Comparison of ENCODE assay signal across 1 cellular context in the genomic region with DNA sequence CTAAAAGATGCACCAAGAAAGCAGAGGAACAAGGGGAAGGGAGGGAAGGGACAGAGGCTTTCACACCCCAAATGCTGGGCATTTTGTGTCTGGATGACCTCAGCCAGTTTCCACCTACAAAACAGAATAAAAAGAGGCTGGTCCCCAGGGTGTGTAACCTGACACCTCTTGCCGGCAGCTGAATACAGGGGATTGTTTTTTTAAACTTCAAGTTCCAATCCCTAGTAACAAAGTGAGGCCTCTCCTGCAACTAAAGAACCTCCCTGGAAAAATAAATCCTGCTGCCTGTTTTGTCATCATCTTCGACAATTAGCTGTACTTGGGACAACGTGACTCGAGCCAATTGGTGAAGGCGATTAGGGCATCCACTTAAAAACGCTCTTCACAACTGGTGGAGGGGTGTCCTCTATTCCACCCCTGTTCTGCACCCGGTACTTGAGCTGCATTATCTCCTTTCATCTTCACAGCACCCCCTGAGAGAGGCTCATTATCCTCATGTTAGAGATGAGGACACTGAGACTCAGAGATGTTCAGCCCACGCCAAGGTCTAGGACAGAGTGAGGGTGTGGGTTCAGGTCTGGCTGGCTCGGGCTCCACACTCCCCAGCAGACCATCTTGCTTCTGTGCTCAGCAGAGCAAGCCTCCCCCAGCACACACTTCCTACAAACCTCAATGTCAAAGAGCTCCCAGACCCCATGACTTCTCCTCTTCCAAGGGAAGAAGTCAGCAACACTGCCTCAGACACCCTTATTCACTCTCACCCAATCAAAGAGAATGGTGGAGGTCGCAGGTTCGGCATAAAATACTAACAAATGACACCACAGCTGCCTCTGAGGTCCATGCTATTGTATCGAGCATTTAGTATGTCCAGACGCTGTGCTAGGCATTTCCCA.
A peak's percentile ranks its signal among the peaks of the same experiment; 100 is the strongest.
TF ChIP-seq lines count a peak whose summit lies in the region.

No MANE protein-coding gene starts in this region.

TF ChIP-seq in HEK293, 187 proteins besides CTCF, POLR2A, EP300 and RAD21 (continued from another document):
- peak; percentile 88; the same call in 1 of the 2 replicates for TF ChIP-seq INSM2 (tag by site-specific recombination; IDR thresholded peaks at IDR 0.05)
- peak; percentile 97 for TF ChIP-seq WT1 (tag by site-specific recombination; IDR thresholded peaks at IDR 0.05)
- TF ChIP-seq KLF9 (tag by site-specific recombination; IDR thresholded peaks at IDR 0.05; ENCODE audit: low read depth) = no peak
- TF ChIP-seq ZNF549 (tag by site-specific recombination; IDR thresholded peaks at IDR 0.05) = no peak
- peak; percentile 51 for TF ChIP-seq ZNF423 (tag by site-specific recombination; IDR thresholded peaks at IDR 0.05)
- TF ChIP-seq SETDB1 (IDR thresholded peaks at IDR 0.05; ENCODE audit: insufficient read length, low read length) = peak; percentile 67
- peak; percentile 63 for TF ChIP-seq SP2 (tag by site-specific recombination; IDR thresholded peaks at IDR 0.05)
- peak; percentile 62 for TF ChIP-seq ZNF2 (tag by site-specific recombination; IDR thresholded peaks at IDR 0.05)
- peak; percentile 98 for TF ChIP-seq OSR2 (tag by site-specific recombination; IDR thresholded peaks at IDR 0.05)
- TF ChIP-seq ZNF488 (tag by site-specific recombination; IDR thresholded peaks at IDR 0.05) = no peak
- peak; percentile 81; the same call in 1 of the 2 replicates for TF ChIP-seq TSHZ1 (tag by site-specific recombination; IDR thresholded peaks at IDR 0.05; ENCODE audit: borderline replicate concordance)
- peak; percentile 95 for TF ChIP-seq ZNF184 (tag by site-specific recombination; IDR thresholded peaks at IDR 0.05)
- no peak for TF ChIP-seq REPIN1 (tag by site-specific recombination; IDR thresholded peaks at IDR 0.05; ENCODE audit: low read depth)
- TF ChIP-seq ZNF645 (tag by site-specific recombination; IDR thresholded peaks at IDR 0.05) = no peak
- no peak for TF ChIP-seq ZNF138 (tag by site-specific recombination; IDR thresholded peaks at IDR 0.05; ENCODE audit: borderline replicate concordance)
- no peak for TF ChIP-seq ZNF621 (tag by site-specific recombination; IDR thresholded peaks at IDR 0.05)
- TF ChIP-seq YY1 (tag by site-specific recombination; IDR thresholded peaks at IDR 0.05) = no peak
- no peak for TF ChIP-seq SCRT2 (tag by site-specific recombination; IDR thresholded peaks at IDR 0.05)
- TF ChIP-seq ZNF37A (tag by site-specific recombination; IDR thresholded peaks at IDR 0.05) = no peak
- peak; percentile 96 for TF ChIP-seq ZNF362 (tag by site-specific recombination; IDR thresholded peaks at IDR 0.05)
- TF ChIP-seq ZFP69B (tag by site-specific recombination; IDR thresholded peaks at IDR 0.05) = peak; percentile 74
- TF ChIP-seq ZNF10 (tag by site-specific recombination; IDR thresholded peaks at IDR 0.05) = peak; percentile 92
- TF ChIP-seq ZNF211 (tag by site-specific recombination; IDR thresholded peaks at IDR 0.05; ENCODE audit: low read depth) = no peak
- TF ChIP-seq, protein P1, sequence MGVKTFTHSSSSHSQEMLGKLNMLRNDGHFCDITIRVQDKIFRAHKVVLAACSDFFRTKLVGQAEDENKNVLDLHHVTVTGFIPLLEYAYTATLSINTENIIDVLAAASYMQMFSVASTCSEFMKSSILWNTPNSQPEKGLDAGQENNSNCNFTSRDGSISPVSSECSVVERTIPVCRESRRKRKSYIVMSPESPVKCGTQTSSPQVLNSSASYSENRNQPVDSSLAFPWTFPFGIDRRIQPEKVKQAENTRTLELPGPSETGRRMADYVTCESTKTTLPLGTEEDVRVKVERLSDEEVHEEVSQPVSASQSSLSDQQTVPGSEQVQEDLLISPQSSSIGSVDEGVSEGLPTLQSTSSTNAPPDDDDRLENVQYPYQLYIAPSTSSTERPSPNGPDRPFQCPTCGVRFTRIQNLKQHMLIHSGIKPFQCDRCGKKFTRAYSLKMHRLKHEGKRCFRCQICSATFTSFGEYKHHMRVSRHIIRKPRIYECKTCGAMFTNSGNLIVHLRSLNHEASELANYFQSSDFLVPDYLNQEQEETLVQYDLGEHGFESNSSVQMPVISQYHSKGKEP (tag by site-specific recombination; IDR thresholded peaks at IDR 0.05) = peak; percentile 95
- peak; percentile 94 for TF ChIP-seq ZXDB (tag by site-specific recombination; IDR thresholded peaks at IDR 0.05)
- TF ChIP-seq, protein P2, sequence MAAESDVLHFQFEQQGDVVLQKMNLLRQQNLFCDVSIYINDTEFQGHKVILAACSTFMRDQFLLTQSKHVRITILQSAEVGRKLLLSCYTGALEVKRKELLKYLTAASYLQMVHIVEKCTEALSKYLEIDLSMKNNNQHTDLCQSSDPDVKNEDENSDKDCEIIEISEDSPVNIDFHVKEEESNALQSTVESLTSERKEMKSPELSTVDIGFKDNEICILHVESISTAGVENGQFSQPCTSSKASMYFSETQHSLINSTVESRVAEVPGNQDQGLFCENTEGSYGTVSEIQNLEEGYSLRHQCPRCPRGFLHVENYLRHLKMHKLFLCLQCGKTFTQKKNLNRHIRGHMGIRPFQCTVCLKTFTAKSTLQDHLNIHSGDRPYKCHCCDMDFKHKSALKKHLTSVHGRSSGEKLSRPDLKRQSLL (tag by site-specific recombination; IDR thresholded peaks at IDR 0.05) = peak; percentile 84; the same call in 1 of the 2 replicates
- TF ChIP-seq ZSCAN23 (tag by site-specific recombination; IDR thresholded peaks at IDR 0.05) = no peak
- TF ChIP-seq PRDM6 (tag by site-specific recombination; IDR thresholded peaks at IDR 0.05) = peak; percentile 95
